ENCODE assay signal across 17 cellular contexts in genomic region chr12:65618574-65618973, GRCh38.
"Had no signal": no experiment of that assay in that cellular context is flagged by ENCODE, and none has a peak within 500 bp of the region (broad histone marks: within the 10 kb centered on the region; RNA-seq: fewer than 3 reads in every experiment).

No MANE protein-coding gene starts in this region.

- H3K4me3 Mint-ChIP-seq: activated CD8-positive, alpha-beta T cell treated with anti-CD3 and anti-CD28 coated beads, Interleukin-2, amount 10 ng/mL, durations not matched to agents 7 days and 5 days; activated naive CD4-positive, alpha-beta T cell treated with anti-CD3 and anti-CD28 coated beads, Interleukin-2, amount 50 U/mL, for 24 hours; activated T-helper 17 cell treated with anti-CD3 and anti-CD28 coated beads, Interleukin-2, amount 50 U/mL, for 72 hours; natural killer cell; stimulated activated naive B cell treated with anti-CD40 and anti-IgM and Interleukin-4, amounts not matched to agents 10 μg/mL and 1 μg/mL and 100 μg/mL, for 72 hours had no signal

- H3K4me1 ChIP-seq: prostate gland, right lobe of liver, spleen, suprapubic skin had no signal

- H3K4me1 Mint-ChIP-seq: activated naive CD4-positive, alpha-beta T cell treated with anti-CD3 and anti-CD28 coated beads, Interleukin-2, amount 50 U/mL, for 24 hours; activated T-helper 17 cell treated with anti-CD3 and anti-CD28 coated beads, Interleukin-2, amount 50 U/mL, for 72 hours; natural killer cell; stimulated activated naive B cell treated with anti-CD40 and anti-IgM and Interleukin-4, amounts not matched to agents 10 μg/mL and 1 μg/mL and 100 μg/mL, for 72 hours had no signal

- H3K27me3 ChIP-seq: right lobe of liver had no signal

- ATAC-seq: activated CD8-positive, alpha-beta T cell treated with anti-CD3 and anti-CD28 coated beads, Interleukin-2, amount 10 ng/mL, durations not matched to agents 7 days and 5 days; activated T-helper 17 cell treated with anti-CD3 and anti-CD28 coated beads, Interleukin-2, amount 50 U/mL, for 72 hours; left colon; natural killer cell; right lobe of liver; stimulated activated naive B cell treated with anti-CD40 and anti-IgM and Interleukin-4, amounts not matched to agents 10 μg/mL and 1 μg/mL and 100 μg/mL, for 72 hours had no signal

- H3K9me3 ChIP-seq: prostate gland, right lobe of liver, spleen, suprapubic skin had no signal

- H3K27ac ChIP-seq: prostate gland, right lobe of liver, spleen, suprapubic skin had no signal

- H3K27ac Mint-ChIP-seq: activated CD8-positive, alpha-beta T cell treated with anti-CD3 and anti-CD28 coated beads, Interleukin-2, amount 10 ng/mL, durations not matched to agents 7 days and 5 days; activated naive CD4-positive, alpha-beta T cell treated with anti-CD3 and anti-CD28 coated beads, Interleukin-2, amount 50 U/mL, for 24 hours; activated T-helper 17 cell treated with anti-CD3 and anti-CD28 coated beads, Interleukin-2, amount 50 U/mL, for 72 hours; natural killer cell; stimulated activated naive B cell treated with anti-CD40 and anti-IgM and Interleukin-4, amounts not matched to agents 10 μg/mL and 1 μg/mL and 100 μg/mL, for 72 hours had no signal

- H3K36me3 ChIP-seq: prostate gland, right lobe of liver, spleen, suprapubic skin had no signal

- FAIRE-seq: urothelium cell line had no signal

- DNase-seq: activated CD8-positive, alpha-beta T cell treated with anti-CD3 and anti-CD28 coated beads, Interleukin-2, amount 10 ng/mL, durations not matched to agents 7 days and 5 days; dermis blood vessel endothelial cell; erythroblast; left colon; natural killer cell; nucleus accumbens; right lobe of liver; spleen; stimulated activated CD4-positive, alpha-beta T cell treated with anti-CD3 and anti-CD28 coated beads, Interleukin-1b, Interleukin-23, amount 100 ng/mL, for 48 hours; stimulated activated naive B cell treated with anti-CD40 and anti-IgM and Interleukin-4, amounts not matched to agents 10 μg/mL and 1 μg/mL and 100 μg/mL, for 72 hours; SW 1271; T-helper 9 cell had no signal

- H3K4me3 ChIP-seq: prostate gland, right lobe of liver, spleen, suprapubic skin had no signal

- H3K9me3 Mint-ChIP-seq: activated T-helper 17 cell treated with anti-CD3 and anti-CD28 coated beads, Interleukin-2, amount 50 U/mL, for 72 hours; natural killer cell; stimulated activated naive B cell treated with anti-CD40 and anti-IgM and Interleukin-4, amounts not matched to agents 10 μg/mL and 1 μg/mL and 100 μg/mL, for 72 hours had no signal

- H3K36me3 Mint-ChIP-seq: activated naive CD4-positive, alpha-beta T cell treated with anti-CD3 and anti-CD28 coated beads, Interleukin-2, amount 50 U/mL, for 24 hours; natural killer cell; stimulated activated naive B cell treated with anti-CD40 and anti-IgM and Interleukin-4, amounts not matched to agents 10 μg/mL and 1 μg/mL and 100 μg/mL, for 72 hours had no signal
